In genomic region chr6:36027501-36028087, GRCh38 we compare ENCODE assay signal across 8 cellular contexts. TPM values are rescaled to one million over a fixed set of nuclear protein-coding genes. Genes with fewer than 3 reads are reported as not detected.
A peak's percentile ranks its signal among the peaks of the same experiment; 100 is the strongest.
DNase-seq lines count a peak whose midpoint lies in the region; ATAC-seq and TF ChIP-seq lines count a peak whose summit lies in the region.

MAPK14 (plus strand) TSS chr6:36027808; CDS start chr6:36028158, 350 bp downstream.

- H3K9me3 Mint-ChIP-seq in activated B cell treated with CpG ODN at 0.5 μM for 24 hours: no peaks in the 10 kb centered on the region

- POLR2A ChIA-PET in activated B cell treated with CpG ODN at 0.5 μM for 24 hours (lab: Charles Lee): interaction anchor here (0.5 to 3.9 kb wide), 15 partner anchors 11 to 1791 kb away, joined by 3 to 31 read pairs (median 6); partner anchors contain the start of genes BRPF3, HMGA1, MAPK13 and SRPK1

- peak within 1 kb of the TSS; percentile 100 for H3K4me3 ChIP-seq in AG10803 (ENCODE audit: low read length)

- TF ChIP-seq CTCF in AG10803 (conservative IDR thresholded peaks at IDR 0.05; ENCODE audit: low read length): peak; percentile 83
- TF ChIP-seq CTCF in activated B cell treated with CpG ODN at 0.5 μM for 24 hours (IDR thresholded peaks at IDR 0.05): no peak

- peaks cover 40% of the 10 kb centered on the region for H3K4me1 Mint-ChIP-seq in activated B cell treated with CpG ODN at 0.5 μM for 24 hours

- DNase-seq in AG10803 (ENCODE audit: low read depth) (peak; percentile 99), NCI-H345 (lab: John Stamatoyannopoulos, UW) (peak; percentile 100), activated B cell treated with CpG ODN at 0.5 μM for 24 hours (peak; percentile 92), caudate nucleus (lab: John Stamatoyannopoulos, UW) (peak; percentile 51 to 100 (median 97)), iPS-NIHi7 (ENCODE audit: extremely low spot score) (peak; percentile 93), smooth muscle cell of the brain vasculature (ENCODE audit: low read depth, low spot score) (peak; percentile 100)

- peaks cover 7% of the 10 kb centered on the region for H3K36me3 Mint-ChIP-seq in activated B cell treated with CpG ODN at 0.5 μM for 24 hours (ENCODE audit: low read depth)

- peak; percentile 80 for ATAC-seq in GM19023 (IDR thresholded peaks at IDR 0.05; ENCODE audit: unreplicated experiment)
- peak; percentile 88 for ATAC-seq in HG03280 (IDR thresholded peaks at IDR 0.05; ENCODE audit: unreplicated experiment)
- peak; percentile 91 for ATAC-seq in activated B cell treated with CpG ODN at 0.5 μM for 24 hours (ENCODE audit: low read depth)

- CTCF ChIA-PET in activated B cell treated with CpG ODN at 0.5 μM for 24 hours (lab: Charles Lee): interaction anchor here (0.9 to 5.7 kb wide), 12 partner anchors 11 to 396 kb away, joined by 3 to 83 read pairs (median 6); no protein-coding TSS in a partner anchor

- H3K27me3 Mint-ChIP-seq in activated B cell treated with CpG ODN at 0.5 μM for 24 hours: peaks cover 16% of the 10 kb centered on the region

- H3K27ac ChIP-seq in caudate nucleus (ENCODE audit: low read depth, low read length): peak within 1 kb of the TSS; percentile 82

- intact Hi-C loops in activated B cell treated with CpG ODN at 0.5 μM for 24 hours (cut with micrococcal nuclease): loop anchor here (1.0 to 2.0 kb wide), 7 partner anchors 68 to 651 kb away; partner anchors contain the start of genes BRPF3, CDKN1A and SRPK1

- H3K27ac Mint-ChIP-seq in activated B cell treated with CpG ODN at 0.5 μM for 24 hours: peak within 1 kb of the TSS; percentile 95

- peak within 1 kb of the TSS; percentile 92 for H3K4me3 Mint-ChIP-seq in activated B cell treated with CpG ODN at 0.5 μM for 24 hours

RNA-seq across cellular contexts. Expression of gene MAPK14, which starts in this region (rescaled TPM):
- 39.7 and 45.4 TPM in 2 replicates for total RNA-seq in activated B cell treated with CpG ODN at 0.5 μM for 24 hours

Comparison
In these comparisons a context has a peak if more than half of its experiments do, and no peak if none do; other contexts are left out.
1. Peak in every context shown above with its lines: DNase-seq, ATAC-seq, H3K4me3 ChIP-seq and H3K27ac ChIP-seq.